In genomic region chr6:146862508-146862919, GRCh38 we compare ENCODE assay signal across 8 cellular contexts.
"Had no signal": no experiment of that assay in that cellular context is flagged by ENCODE, and none has a peak within 500 bp of the region (broad histone marks: within the 10 kb centered on the region; RNA-seq: fewer than 3 reads in every experiment).

No MANE protein-coding gene starts in this region.

- H3K27ac ChIP-seq: HL-60, KMS-11 had no signal

- H3K36me3 Mint-ChIP-seq: IgD-negative memory B cell had no signal

- H3K4me1 Mint-ChIP-seq: IgD-negative memory B cell had no signal

- H3K4me3 Mint-ChIP-seq: IgD-negative memory B cell had no signal

- H3K9me3 Mint-ChIP-seq: IgD-negative memory B cell had no signal

- H3K27me3 Mint-ChIP-seq: IgD-negative memory B cell had no signal

- FAIRE-seq: HepG2, HTR-8/SVneo had no signal

- ATAC-seq: HepG2 had no signal

- H3K9ac ChIP-seq: KMS-11 had no signal

- H3K27ac Mint-ChIP-seq: IgD-negative memory B cell had no signal

- DNase-seq: IMR-90, KBM-7, KG1 had no signal

- H3K4me2 ChIP-seq: KMS-11 had no signal
